In the genomic region with DNA sequence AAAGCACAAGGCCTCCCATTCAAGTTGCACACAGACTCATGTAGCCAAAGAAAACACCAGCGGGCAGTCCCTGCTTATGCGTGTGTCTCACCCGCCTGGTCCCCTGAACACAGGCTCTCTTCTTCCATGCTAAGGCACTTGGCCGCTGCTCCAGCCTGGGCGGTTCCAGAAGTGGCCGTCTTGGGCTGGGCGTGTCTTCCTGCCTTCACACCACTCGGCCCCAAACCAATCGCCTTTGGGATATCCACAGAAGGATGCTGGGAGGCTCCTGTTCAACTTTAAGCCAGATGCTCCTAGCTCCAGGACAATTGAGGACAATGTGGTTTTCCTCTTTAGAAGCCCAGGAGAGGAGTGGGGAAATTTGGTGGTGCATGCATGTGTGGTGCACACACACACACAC, we compare ENCODE assay signal across 8 cellular contexts. TPM values are rescaled to one million over a fixed set of nuclear protein-coding genes. Genes with fewer than 3 reads are reported as not detected.
DNase-seq lines count a peak whose midpoint lies in the region; ATAC-seq and TF ChIP-seq lines count a peak whose summit lies in the region.

No MANE protein-coding gene starts in this region.

- no peak overlapping the region for H3K9ac ChIP-seq in MM.1S (ENCODE audit: low read length)

- peak overlapping the region in 1 of 4 donors; percentile 98 for H3K4me3 ChIP-seq in adrenal gland
- H3K4me3 ChIP-seq in thyroid gland (replicated peaks in 1 of 3), result no peak overlapping the region
- H3K4me3 ChIP-seq in MM.1S (ENCODE audit: low read length), result no peak overlapping the region

- H3K4me2 ChIP-seq in MM.1S (ENCODE audit: low read depth, low read length), result no peak overlapping the region

- 14 to 27% (median 23%) methylated on average over 8 to 9 of the region's 9 CpGs for WGBS in adrenal gland, 4 donors
- 12 to 18% methylated on average over 9 of the region's 9 CpGs for WGBS in thyroid gland, 2 donors

- TF ChIP-seq CTCF in adrenal gland (IDR thresholded peaks at IDR 0.05) (no peak), thyroid gland (IDR thresholded peaks at IDR 0.05) (no peak), MM.1S (IDR thresholded peaks at IDR 0.05; ENCODE audit: low read length) (no peak)

- H3K27me3 ChIP-seq in adrenal gland (no peaks in the 10 kb centered on the region), thyroid gland (no peaks in the 10 kb centered on the region), MM.1S (replicated peaks; ENCODE audit: insufficient read depth, low read length) (no peaks in the 10 kb centered on the region)

- no peaks in the 10 kb centered on the region for H4K20me1 ChIP-seq in MM.1S (ENCODE audit: insufficient read depth, low read length)

- H2AFZ ChIP-seq in MM.1S (ENCODE audit: low read length), result no peak overlapping the region

- H3K9me3 ChIP-seq in adrenal gland (replicated peaks in 1 of 3), result no peaks in the 10 kb centered on the region
- H3K9me3 ChIP-seq in thyroid gland, result no peaks in the 10 kb centered on the region
- no peaks in the 10 kb centered on the region for H3K9me3 ChIP-seq in MM.1S (replicated peaks; ENCODE audit: insufficient read depth, low read length)

- no peak for ATAC-seq in HG03135 (IDR thresholded peaks at IDR 0.05; ENCODE audit: unreplicated experiment)

- H3K4me1 ChIP-seq in adrenal gland (replicated peaks in 1 of 2) (peaks cover 35 to 55% of the 10 kb centered on the region in 2 donors), thyroid gland (peaks cover 4 to 18% of the 10 kb centered on the region in 2 donors), MM.1S (ENCODE audit: low read length) (0 out of 2 replicates have a peak, but pooled peaks cover 4% of the 10 kb centered on the region)

- TF ChIP-seq POLR2A in adrenal gland (IDR thresholded peaks at IDR 0.05) (peak in 1 of 2 donors; percentile 81), thyroid gland (IDR thresholded peaks at IDR 0.05) (no peak)

- no peaks in the 10 kb centered on the region for H3K79me2 ChIP-seq in MM.1S (ENCODE audit: low read length)

- H3K27ac ChIP-seq in adrenal gland (peak overlapping the region; percentile 51 to 97 (median 94)), thyroid gland (no peak overlapping the region), MM.1S (ENCODE audit: low read length) (no peak overlapping the region)

- no peaks in the 10 kb centered on the region for H3K9me2 ChIP-seq in MM.1S (replicated peaks; ENCODE audit: insufficient read depth, low read length)

- peak; percentile 60 for DNase-seq in DMS 273 (lab: John Stamatoyannopoulos, UW; ENCODE audit: unreplicated experiment)
- DNase-seq in DMS 273 treated with DMSO at 0.1 percent for 48 hours (lab: John Stamatoyannopoulos, UW), result no peak
- DNase-seq in adrenal gland, result peak; percentile 85 to 95 (median 92)
- DNase-seq in hepatic stellate cell (ENCODE audit: low spot score), result peak; percentile 66
- DNase-seq in thyroid gland, result peak; percentile 76 to 79
- no peak for DNase-seq in MM.1S
- DNase-seq in kidney glomerular epithelial cell (lab: John Stamatoyannopoulos, UW), result no peak

- H3K36me3 ChIP-seq in adrenal gland (replicated peaks in 1 of 2) (peaks cover 0 to 5% of the 10 kb centered on the region in 2 donors), thyroid gland (no peaks in the 10 kb centered on the region), MM.1S (replicated peaks; ENCODE audit: insufficient read depth, low read length) (no peaks in the 10 kb centered on the region)

- no peaks in the 10 kb centered on the region for H3F3A ChIP-seq in MM.1S (ENCODE audit: insufficient read depth, low read length)

- intact Hi-C loops in adrenal gland (cut with DNase I), result no loop called here
- intact Hi-C loops in thyroid gland (cut with DNase I), result no loop called here

RNA-seq across cellular contexts. Expression of a gene that starts 2.2 kb away (rescaled TPM):
- total RNA-seq in adrenal gland (1,000 to 10,000 TPM in 5 of 8 donors, 100 to 1,000 TPM in 3; 646 to 8,580 (median 1,325) TPM), thyroid gland (10 to 100 TPM; 10.9 to 16.0 (median 15.4) TPM)
- polyA plus RNA-seq in adrenal gland, result 1,000 to 10,000 TPM in 2 of 3 donors, 100 to 1,000 TPM in 1; 213 to 5,784 (median 1,664) TPM

RNA-seq across cellular contexts. Expression of a gene that starts 53.0 kb away (rescaled TPM):
- 1,000 to 10,000 TPM in 4 of 8 donors, 100 to 1,000 TPM in 4; 896 to 1,700 (median 1,052) TPM for total RNA-seq in adrenal gland
- polyA plus RNA-seq in adrenal gland, result 1,000 to 10,000 TPM in 2 of 3 donors, 100 to 1,000 TPM in 1; 797 to 1,499 (median 1,129) TPM
- total RNA-seq in thyroid gland, result 1,000 to 10,000 TPM in 2 of 4 donors, 100 to 1,000 TPM in 2; 907 to 1,424 (median 1,000) TPM

Comparison
In these comparisons a context has a peak if more than half of its experiments do, and no peak if none do; other contexts are left out.
1. DNase-seq: peak in DMS 273 (single experiment), adrenal gland (7 of 7), hepatic stellate cell (single experiment) and thyroid gland (2 of 2); none in DMS 273 treated with DMSO at 0.1 percent for 48 hours (single experiment), MM.1S (single experiment) and kidney glomerular epithelial cell (single experiment).
2. H3K27ac ChIP-seq: peak in adrenal gland (5 of 5); none in thyroid gland (0 of 3) and MM.1S (single experiment).
3. RNA of a gene that starts 2.2 kb away (total RNA-seq): 646 to 8,580 TPM in adrenal gland; 10.9 to 16.0 TPM in thyroid gland; every median in the first group is over 10 times any median in the second.